In genomic region chr15:57340673-57341259, GRCh38 we compare ENCODE assay signal across 8 cellular contexts. TPM values are rescaled to one million over a fixed set of nuclear protein-coding genes. Genes with fewer than 3 reads are reported as not detected.
DNase-seq lines count a peak whose midpoint lies in the region; ATAC-seq, FAIRE-seq and TF ChIP-seq lines count a peak whose summit lies in the region.

No MANE protein-coding gene starts in this region.

- TF ChIP-seq CTCF in PC-3 (conservative IDR thresholded peaks at IDR 0.05; ENCODE audit: low read depth, low read length) (peak; percentile 87), body of pancreas (IDR thresholded peaks at IDR 0.05) (peak; percentile 72 to 94 (median 88))

- no peak overlapping the region for H3K4me2 ChIP-seq in PC-3 (ENCODE audit: low read length)

- H3K9me2 ChIP-seq in PC-3 (replicated peaks; ENCODE audit: low read length), result no peaks in the 10 kb centered on the region

- FAIRE-seq in HTR-8/SVneo (lab: Jason Lieb, UNC), result peak; percentile 42
- FAIRE-seq in islet of Langerhans (lab: Jason Lieb, UNC), result peak; percentile 47

- H2AFZ ChIP-seq in PC-3 (ENCODE audit: low read length), result no peak overlapping the region

- TF ChIP-seq POLR2A in body of pancreas (IDR thresholded peaks at IDR 0.05), result no peak

- H3F3A ChIP-seq in PC-3 (ENCODE audit: low read length, unreplicated experiment), result no peaks in the 10 kb centered on the region

- peak; percentile 80 for DNase-seq in GM03348 (ENCODE audit: low spot score)
- DNase-seq in HTR-8/SVneo (ENCODE audit: insufficient read length, low spot score), result peak; percentile 63
- peak; percentile 66 for DNase-seq in PC-3
- peak; percentile 55 to 61 (median 58) for DNase-seq in body of pancreas
- peak; percentile 27 to 39 for DNase-seq in stimulated activated CD4-positive, alpha-beta T cell treated with anti-CD3 and anti-CD28 coated beads, Interleukin-2, amount 100 ng/mL, for 24 hours

- peak; percentile 66 for ATAC-seq in PC-3
- ATAC-seq in body of pancreas, result peak; percentile 79
- no peak for ATAC-seq in GM21529 (IDR thresholded peaks at IDR 0.05; ENCODE audit: unreplicated experiment)
- no peak for ATAC-seq in HG02884 (IDR thresholded peaks at IDR 0.05; ENCODE audit: unreplicated experiment)

- H3K79me2 ChIP-seq in PC-3 (ENCODE audit: low read length), result no peaks in the 10 kb centered on the region

- no peak overlapping the region for H3K27ac ChIP-seq in PC-3 (ENCODE audit: low read length)
- no peak overlapping the region for H3K27ac ChIP-seq in body of pancreas

- no peaks in the 10 kb centered on the region for H3K9me3 ChIP-seq in PC-3 (ENCODE audit: low read length)
- no peaks in the 10 kb centered on the region for H3K9me3 ChIP-seq in body of pancreas

- 0 to 2% methylated on average over 5 of the region's 5 CpGs for WGBS in body of pancreas, 2 donors

- intact Hi-C loops in PC-3 (cut with micrococcal nuclease) (loop anchor here (1.0 to 2.0 kb wide), 3 partner anchors 122 to 202 kb away; no protein-coding TSS in a partner anchor), body of pancreas (cut with DNase I) (loop anchor here (10.0 kb wide), 1 partner anchor 94 kb away; no protein-coding TSS in a partner anchor)

- CTCF ChIA-PET in PC-3 (lab: Charles Lee), result interaction anchor here (1.3 to 1.6 kb wide), 3 partner anchors 37 to 201 kb away, joined by 3 to 35 read pairs (median 6); no protein-coding TSS in a partner anchor

- H3K4me1 ChIP-seq in PC-3 (ENCODE audit: insufficient read depth, low read length), result no peaks in the 10 kb centered on the region
- peaks cover 14% of the 10 kb centered on the region for H3K4me1 ChIP-seq in body of pancreas

- no peaks in the 10 kb centered on the region for H3K36me3 ChIP-seq in PC-3 (ENCODE audit: low read depth, low read length)
- H3K36me3 ChIP-seq in body of pancreas (replicated peaks in 1 of 2; ENCODE audit: insufficient read depth in 1 of 2, low read depth in 2 of 2), result no peaks in the 10 kb centered on the region

- no peak overlapping the region for H3K9ac ChIP-seq in PC-3 (ENCODE audit: low read length)

- no TSS peak for BruUV-seq in PC-3 (replicated peaks; lab: Mats Ljungman, UMichigan)

- POLR2A ChIA-PET in PC-3 (lab: Charles Lee; ENCODE audit: unreplicated experiment), result no interaction called here

- no peaks in the 10 kb centered on the region for H4K20me1 ChIP-seq in PC-3 (ENCODE audit: low read length)

- H3K27me3 ChIP-seq in PC-3 (ENCODE audit: low read length) (no peaks in the 10 kb centered on the region), body of pancreas (no peaks in the 10 kb centered on the region)

- H3K4me3 ChIP-seq in PC-3 (ENCODE audit: low read length), result no peak overlapping the region
- H3K4me3 ChIP-seq in body of pancreas, result no peak overlapping the region

RNA-seq across cellular contexts. Expression of gene CGNL1, which starts 35.5 kb away (rescaled TPM):
- total RNA-seq in PC-3 (2014; rRNA removed), result 0.66 and 0.86 TPM in 2 replicates
- total RNA-seq in body of pancreas, result 10 to 100 TPM; 24.7 to 30.6 TPM

Comparison
In these comparisons a context has a peak if more than half of its experiments do, and no peak if none do; other contexts are left out.
1. ATAC-seq: peak in PC-3 (single experiment) and body of pancreas (single experiment); none in GM21529 (single experiment) and HG02884 (single experiment).
2. RNA of gene CGNL1, which starts 35.5 kb away (total RNA-seq): 24.7 to 30.6 TPM in body of pancreas; 0.66 to 0.86 TPM in PC-3; every median in the first group is over 10 times any median in the second.
3. Peak in every context shown above with its lines, with median percentiles within 50 percentile points of each other: DNase-seq.